In genomic region chr13:59391696-59392095, GRCh38 we compare ENCODE assay signal across 8 cellular contexts.
DNase-seq lines count a peak whose midpoint lies in the region; ATAC-seq, FAIRE-seq and TF ChIP-seq lines count a peak whose summit lies in the region.

No MANE protein-coding gene starts in this region.

- no peak overlapping the region for H3K4me2 ChIP-seq in mammary epithelial cell (ENCODE audit: insufficient read depth, low read depth, low read length)

- dilution Hi-C loops in mammary epithelial cell (cut with HindIII; ENCODE audit: low sequenced_read_pairs), result no loop called here

- WGBS in mammary epithelial cell (ENCODE audit: low coverage, missing lambda C conversion rate), result 33% methylated on average over 2 of the region's 2 CpGs

- H3K9me3 ChIP-seq in mammary epithelial cell (replicated peaks; ENCODE audit: insufficient read depth, low read length) (no peaks in the 10 kb centered on the region), kidney (ENCODE audit: control insufficient read depth in 1 of 2, low read length in 2 of 2) (no peaks in the 10 kb centered on the region)

- H3K36me3 ChIP-seq in mammary epithelial cell (ENCODE audit: insufficient read depth, low read length), result no peaks in the 10 kb centered on the region
- no peaks in the 10 kb centered on the region for H3K36me3 ChIP-seq in kidney (ENCODE audit: control insufficient read depth in 1 of 2, insufficient read depth in 2 of 2, low read length in 2 of 2)

- intact Hi-C loops in mammary epithelial cell (cut with micrococcal nuclease), result loop anchor here (1.0 to 10.0 kb wide), 6 partner anchors 287 to 1043 kb away; no protein-coding TSS in a partner anchor
- intact Hi-C loops in kidney (cut with DNase I), result no loop called here

- in situ Hi-C loops in mammary epithelial cell (cut with MboI; ENCODE audit: low sequenced_read_pairs in 2 of 2), result loop anchor here (25.0 kb wide), 3 partner anchors 371 to 946 kb away; no protein-coding TSS in a partner anchor

- H3K4me3 ChIP-seq in mammary epithelial cell (replicated peaks in 1 of 3; ENCODE audit: insufficient read depth in 1 of 3, low read depth in 2 of 3, low read length in 3 of 3) (no peak overlapping the region), kidney (ENCODE audit: low read length in 2 of 2) (no peak overlapping the region)

- H3K4me1 ChIP-seq in mammary epithelial cell (ENCODE audit: insufficient read depth, low read length), result no peaks in the 10 kb centered on the region
- H3K4me1 ChIP-seq in kidney (ENCODE audit: control insufficient read depth in 1 of 2, insufficient read depth in 1 of 2, low read depth in 1 of 2, low read length in 2 of 2), result no peaks in the 10 kb centered on the region

- BruUV-seq in mammary epithelial cell (replicated peaks; lab: Mats Ljungman, UMichigan), result no TSS peak

- ATAC-seq in GM18508 (IDR thresholded peaks at IDR 0.05; ENCODE audit: insufficient read depth, unreplicated experiment) (peak; percentile 98), HG02885 (IDR thresholded peaks at IDR 0.05; ENCODE audit: poor library complexity, unreplicated experiment) (peak; percentile 99)

- H3K27ac ChIP-seq in mammary epithelial cell (ENCODE audit: insufficient read depth, low read depth, low read length) (no peak overlapping the region), kidney (ENCODE audit: low read depth in 2 of 2, low read length in 2 of 2) (no peak overlapping the region)

- H3K27me3 ChIP-seq in mammary epithelial cell (ENCODE audit: insufficient read depth, low read length), result no peaks in the 10 kb centered on the region

- no peaks in the 10 kb centered on the region for H4K20me1 ChIP-seq in mammary epithelial cell (ENCODE audit: insufficient read depth, low read length)

- H3K79me2 ChIP-seq in mammary epithelial cell (ENCODE audit: insufficient read depth, low read length), result no peaks in the 10 kb centered on the region

- H2AFZ ChIP-seq in mammary epithelial cell (ENCODE audit: low read depth, low read length), result peak overlapping the region; percentile 24

- TF ChIP-seq CTCF in AG09319 (IDR thresholded peaks at IDR 0.05; ENCODE audit: low read depth, low read length), result peak; percentile 93
- peak; percentile 87 to 91 for TF ChIP-seq CTCF in mammary epithelial cell (conservative IDR thresholded peaks at IDR 0.05 in 1 of 2, IDR thresholded peaks at IDR 0.05 in 1 of 2; ENCODE audit: extremely low read depth in 1 of 2, insufficient read depth in 1 of 2, low read depth in 1 of 2, low read length in 2 of 2)
- peak; percentile 83 for TF ChIP-seq CTCF in kidney (IDR thresholded peaks at IDR 0.05; ENCODE audit: borderline replicate concordance, extremely low read depth, insufficient read depth)

- FAIRE-seq in kidney (lab: Jason Lieb, UNC), result peak; percentile 83

- H3K9ac ChIP-seq in mammary epithelial cell (ENCODE audit: insufficient read depth, low read length) (no peak overlapping the region), kidney (ENCODE audit: low read length in 2 of 2) (no peak overlapping the region)

- CTCF ChIA-PET in mammary epithelial cell (lab: Charles Lee; ENCODE audit: low non-redundant PET), result interaction anchor here (0.6 to 1.0 kb wide), 2 partner anchors 9 to 57 kb away, joined by 3 read pairs; no protein-coding TSS in a partner anchor

- DNase-seq in AG09319 (ENCODE audit: extremely low read depth, low read depth), result peak; percentile 47
- DNase-seq in NCI-H1417 treated with DMSO at 0.1 percent for 48 hours (lab: John Stamatoyannopoulos, UW), result peak; percentile 16
- DNase-seq in T-helper 1 cell, result peak; percentile 8 to 82 (median 26)
- peak; percentile 44 for DNase-seq in mammary epithelial cell
- DNase-seq in kidney, result no peak
- peak; percentile 12 to 53 (median 23) for DNase-seq in stimulated activated CD4-positive, alpha-beta T cell treated with anti-CD3 and anti-CD28 coated beads, TNF-alpha, amount 100 ng/mL, for 48 hours (ENCODE audit: low read depth in 3 of 3)
